Comparison of ENCODE assay signal across 1 cellular context in the genomic region with DNA sequence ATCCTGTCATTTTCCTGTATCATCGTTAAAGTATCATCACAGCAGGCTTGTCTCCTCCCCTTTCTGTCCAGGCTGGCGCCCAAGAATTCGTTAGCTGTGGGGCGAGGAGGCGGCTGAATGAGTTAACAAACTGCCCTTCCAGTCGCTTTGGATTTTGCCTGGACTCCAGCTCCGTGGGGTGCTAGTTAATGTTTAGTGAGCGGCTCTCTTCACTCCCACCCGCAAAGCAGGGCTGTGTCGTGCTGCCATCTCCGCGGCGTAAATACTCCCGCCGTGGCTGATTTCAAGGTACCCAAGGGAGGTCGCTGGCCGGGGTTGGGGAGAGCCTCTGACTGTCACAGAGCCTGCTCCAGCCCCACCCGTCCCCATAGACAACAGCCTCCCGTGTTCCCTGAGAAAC.
TF ChIP-seq lines count a peak whose summit lies in the region.

No MANE protein-coding gene starts in this region.

TF ChIP-seq in endothelial cell of umbilical vein, 7 proteins besides CTCF, POLR2A, EP300 and RAD21 (continued from another document):
- TF ChIP-seq FOS (IDR thresholded peaks at IDR 0.05; ENCODE audit: borderline replicate concordance, insufficient read depth, low read length), result no peak
- TF ChIP-seq MYC (IDR thresholded peaks at IDR 0.05; ENCODE audit: low read depth, low read length), result no peak
TF ChIP-seq in endothelial cell of umbilical vein: peak in this region for 0.
